In genomic region chr2:238685713-238686112, GRCh38 we compare ENCODE assay signal across 1 cellular context.
TF ChIP-seq lines count a peak whose summit lies in the region.

No MANE protein-coding gene starts in this region.

TF ChIP-seq in H1, 55 proteins besides CTCF, POLR2A, EP300 and RAD21 (continued from another document):
- TF ChIP-seq, protein P1, sequence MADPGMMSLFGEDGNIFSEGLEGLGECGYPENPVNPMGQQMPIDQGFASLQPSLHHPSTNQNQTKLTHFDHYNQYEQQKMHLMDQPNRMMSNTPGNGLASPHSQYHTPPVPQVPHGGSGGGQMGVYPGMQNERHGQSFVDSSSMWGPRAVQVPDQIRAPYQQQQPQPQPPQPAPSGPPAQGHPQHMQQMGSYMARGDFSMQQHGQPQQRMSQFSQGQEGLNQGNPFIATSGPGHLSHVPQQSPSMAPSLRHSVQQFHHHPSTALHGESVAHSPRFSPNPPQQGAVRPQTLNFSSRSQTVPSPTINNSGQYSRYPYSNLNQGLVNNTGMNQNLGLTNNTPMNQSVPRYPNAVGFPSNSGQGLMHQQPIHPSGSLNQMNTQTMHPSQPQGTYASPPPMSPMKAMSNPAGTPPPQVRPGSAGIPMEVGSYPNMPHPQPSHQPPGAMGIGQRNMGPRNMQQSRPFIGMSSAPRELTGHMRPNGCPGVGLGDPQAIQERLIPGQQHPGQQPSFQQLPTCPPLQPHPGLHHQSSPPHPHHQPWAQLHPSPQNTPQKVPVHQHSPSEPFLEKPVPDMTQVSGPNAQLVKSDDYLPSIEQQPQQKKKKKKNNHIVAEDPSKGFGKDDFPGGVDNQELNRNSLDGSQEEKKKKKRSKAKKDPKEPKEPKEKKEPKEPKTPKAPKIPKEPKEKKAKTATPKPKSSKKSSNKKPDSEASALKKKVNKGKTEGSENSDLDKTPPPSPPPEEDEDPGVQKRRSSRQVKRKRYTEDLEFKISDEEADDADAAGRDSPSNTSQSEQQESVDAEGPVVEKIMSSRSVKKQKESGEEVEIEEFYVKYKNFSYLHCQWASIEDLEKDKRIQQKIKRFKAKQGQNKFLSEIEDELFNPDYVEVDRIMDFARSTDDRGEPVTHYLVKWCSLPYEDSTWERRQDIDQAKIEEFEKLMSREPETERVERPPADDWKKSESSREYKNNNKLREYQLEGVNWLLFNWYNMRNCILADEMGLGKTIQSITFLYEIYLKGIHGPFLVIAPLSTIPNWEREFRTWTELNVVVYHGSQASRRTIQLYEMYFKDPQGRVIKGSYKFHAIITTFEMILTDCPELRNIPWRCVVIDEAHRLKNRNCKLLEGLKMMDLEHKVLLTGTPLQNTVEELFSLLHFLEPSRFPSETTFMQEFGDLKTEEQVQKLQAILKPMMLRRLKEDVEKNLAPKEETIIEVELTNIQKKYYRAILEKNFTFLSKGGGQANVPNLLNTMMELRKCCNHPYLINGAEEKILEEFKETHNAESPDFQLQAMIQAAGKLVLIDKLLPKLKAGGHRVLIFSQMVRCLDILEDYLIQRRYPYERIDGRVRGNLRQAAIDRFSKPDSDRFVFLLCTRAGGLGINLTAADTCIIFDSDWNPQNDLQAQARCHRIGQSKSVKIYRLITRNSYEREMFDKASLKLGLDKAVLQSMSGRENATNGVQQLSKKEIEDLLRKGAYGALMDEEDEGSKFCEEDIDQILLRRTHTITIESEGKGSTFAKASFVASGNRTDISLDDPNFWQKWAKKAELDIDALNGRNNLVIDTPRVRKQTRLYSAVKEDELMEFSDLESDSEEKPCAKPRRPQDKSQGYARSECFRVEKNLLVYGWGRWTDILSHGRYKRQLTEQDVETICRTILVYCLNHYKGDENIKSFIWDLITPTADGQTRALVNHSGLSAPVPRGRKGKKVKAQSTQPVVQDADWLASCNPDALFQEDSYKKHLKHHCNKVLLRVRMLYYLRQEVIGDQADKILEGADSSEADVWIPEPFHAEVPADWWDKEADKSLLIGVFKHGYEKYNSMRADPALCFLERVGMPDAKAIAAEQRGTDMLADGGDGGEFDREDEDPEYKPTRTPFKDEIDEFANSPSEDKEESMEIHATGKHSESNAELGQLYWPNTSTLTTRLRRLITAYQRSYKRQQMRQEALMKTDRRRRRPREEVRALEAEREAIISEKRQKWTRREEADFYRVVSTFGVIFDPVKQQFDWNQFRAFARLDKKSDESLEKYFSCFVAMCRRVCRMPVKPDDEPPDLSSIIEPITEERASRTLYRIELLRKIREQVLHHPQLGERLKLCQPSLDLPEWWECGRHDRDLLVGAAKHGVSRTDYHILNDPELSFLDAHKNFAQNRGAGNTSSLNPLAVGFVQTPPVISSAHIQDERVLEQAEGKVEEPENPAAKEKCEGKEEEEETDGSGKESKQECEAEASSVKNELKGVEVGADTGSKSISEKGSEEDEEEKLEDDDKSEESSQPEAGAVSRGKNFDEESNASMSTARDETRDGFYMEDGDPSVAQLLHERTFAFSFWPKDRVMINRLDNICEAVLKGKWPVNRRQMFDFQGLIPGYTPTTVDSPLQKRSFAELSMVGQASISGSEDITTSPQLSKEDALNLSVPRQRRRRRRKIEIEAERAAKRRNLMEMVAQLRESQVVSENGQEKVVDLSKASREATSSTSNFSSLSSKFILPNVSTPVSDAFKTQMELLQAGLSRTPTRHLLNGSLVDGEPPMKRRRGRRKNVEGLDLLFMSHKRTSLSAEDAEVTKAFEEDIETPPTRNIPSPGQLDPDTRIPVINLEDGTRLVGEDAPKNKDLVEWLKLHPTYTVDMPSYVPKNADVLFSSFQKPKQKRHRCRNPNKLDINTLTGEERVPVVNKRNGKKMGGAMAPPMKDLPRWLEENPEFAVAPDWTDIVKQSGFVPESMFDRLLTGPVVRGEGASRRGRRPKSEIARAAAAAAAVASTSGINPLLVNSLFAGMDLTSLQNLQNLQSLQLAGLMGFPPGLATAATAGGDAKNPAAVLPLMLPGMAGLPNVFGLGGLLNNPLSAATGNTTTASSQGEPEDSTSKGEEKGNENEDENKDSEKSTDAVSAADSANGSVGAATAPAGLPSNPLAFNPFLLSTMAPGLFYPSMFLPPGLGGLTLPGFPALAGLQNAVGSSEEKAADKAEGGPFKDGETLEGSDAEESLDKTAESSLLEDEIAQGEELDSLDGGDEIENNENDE (IDR thresholded peaks at IDR 0.05; ENCODE audit: insufficient replicate concordance, low read length) = no peak
- TF ChIP-seq HDAC2 (IDR thresholded peaks at IDR 0.05; ENCODE audit: borderline replicate concordance in 1 of 2, low read depth in 2 of 2, low read length in 2 of 2) = no peak
- TF ChIP-seq, protein P2, sequence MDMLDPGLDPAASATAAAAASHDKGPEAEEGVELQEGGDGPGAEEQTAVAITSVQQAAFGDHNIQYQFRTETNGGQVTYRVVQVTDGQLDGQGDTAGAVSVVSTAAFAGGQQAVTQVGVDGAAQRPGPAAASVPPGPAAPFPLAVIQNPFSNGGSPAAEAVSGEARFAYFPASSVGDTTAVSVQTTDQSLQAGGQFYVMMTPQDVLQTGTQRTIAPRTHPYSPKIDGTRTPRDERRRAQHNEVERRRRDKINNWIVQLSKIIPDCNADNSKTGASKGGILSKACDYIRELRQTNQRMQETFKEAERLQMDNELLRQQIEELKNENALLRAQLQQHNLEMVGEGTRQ (IDR thresholded peaks at IDR 0.05; ENCODE audit: low read length) = no peak
